Comparison of ENCODE assay signal across 1 cellular context in the genomic region with DNA sequence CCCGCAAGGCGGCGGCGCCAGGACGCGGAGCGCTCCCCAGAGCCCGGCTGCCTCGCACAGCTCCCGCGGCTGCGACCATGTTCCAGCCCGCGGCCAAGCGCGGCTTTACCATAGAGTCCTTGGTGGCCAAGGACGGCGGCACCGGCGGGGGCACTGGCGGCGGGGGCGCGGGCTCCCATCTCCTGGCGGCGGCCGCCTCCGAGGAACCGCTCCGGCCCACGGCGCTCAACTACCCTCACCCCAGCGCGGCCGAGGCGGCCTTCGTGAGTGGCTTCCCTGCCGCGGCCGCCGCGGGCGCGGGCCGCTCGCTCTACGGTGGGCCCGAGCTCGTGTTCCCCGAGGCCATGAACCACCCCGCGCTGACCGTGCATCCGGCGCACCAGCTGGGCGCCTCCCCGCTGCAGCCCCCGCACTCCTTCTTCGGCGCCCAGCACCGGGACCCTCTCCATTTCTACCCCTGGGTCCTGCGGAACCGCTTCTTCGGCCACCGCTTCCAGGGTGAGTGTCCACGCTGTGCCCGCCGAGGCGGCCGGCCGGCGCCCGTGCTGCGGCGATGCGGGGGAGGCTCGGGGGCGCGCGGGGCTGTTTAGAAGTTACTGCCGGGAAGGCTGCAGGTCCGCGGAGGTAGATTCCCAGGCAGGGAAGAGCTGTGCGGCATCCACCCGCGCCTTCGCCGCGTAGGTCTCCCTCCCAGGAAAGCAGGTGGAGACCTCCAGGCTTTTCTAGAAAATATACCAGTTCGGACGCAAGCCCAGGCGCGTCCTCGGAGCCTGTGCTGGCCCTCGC.
A peak's percentile ranks its signal among the peaks of the same experiment; 100 is the strongest.
TF ChIP-seq lines count a peak whose summit lies in the region.

No MANE protein-coding gene starts in this region.

TF ChIP-seq in H1, 55 proteins besides CTCF, POLR2A, EP300 and RAD21 (continued from another document):
- peak; percentile 98 for TF ChIP-seq EZH2 (IDR thresholded peaks at IDR 0.05; ENCODE audit: low read depth, low read length, severe bottlenecking)
- TF ChIP-seq, protein P1, sequence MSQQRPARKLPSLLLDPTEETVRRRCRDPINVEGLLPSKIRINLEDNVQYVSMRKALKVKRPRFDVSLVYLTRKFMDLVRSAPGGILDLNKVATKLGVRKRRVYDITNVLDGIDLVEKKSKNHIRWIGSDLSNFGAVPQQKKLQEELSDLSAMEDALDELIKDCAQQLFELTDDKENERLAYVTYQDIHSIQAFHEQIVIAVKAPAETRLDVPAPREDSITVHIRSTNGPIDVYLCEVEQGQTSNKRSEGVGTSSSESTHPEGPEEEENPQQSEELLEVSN (IDR thresholded peaks at IDR 0.05), result no peak; the same call in 1 of the 2 replicates
- TF ChIP-seq MAFK (IDR thresholded peaks at IDR 0.05; ENCODE audit: low read depth, low read length), result no peak
- peak; percentile 89 for TF ChIP-seq RNF2 (IDR thresholded peaks at IDR 0.05; ENCODE audit: borderline replicate concordance, low read depth, low read length, missing control alignments, poor library complexity, severe bottlenecking)
- peak; percentile 100 for TF ChIP-seq SUZ12 (IDR thresholded peaks at IDR 0.05; ENCODE audit: low read length)
- TF ChIP-seq TCF12 (IDR thresholded peaks at IDR 0.05; ENCODE audit: low read depth, low read length), result no peak
- no peak for TF ChIP-seq SIRT6 (IDR thresholded peaks at IDR 0.05; ENCODE audit: low read length)
- TF ChIP-seq ZNF274 (IDR thresholded peaks at IDR 0.05; ENCODE audit: borderline replicate concordance, extremely low read depth, low read length), result no peak
